8 cellular contexts compared by ENCODE assay signal in the genomic region with DNA sequence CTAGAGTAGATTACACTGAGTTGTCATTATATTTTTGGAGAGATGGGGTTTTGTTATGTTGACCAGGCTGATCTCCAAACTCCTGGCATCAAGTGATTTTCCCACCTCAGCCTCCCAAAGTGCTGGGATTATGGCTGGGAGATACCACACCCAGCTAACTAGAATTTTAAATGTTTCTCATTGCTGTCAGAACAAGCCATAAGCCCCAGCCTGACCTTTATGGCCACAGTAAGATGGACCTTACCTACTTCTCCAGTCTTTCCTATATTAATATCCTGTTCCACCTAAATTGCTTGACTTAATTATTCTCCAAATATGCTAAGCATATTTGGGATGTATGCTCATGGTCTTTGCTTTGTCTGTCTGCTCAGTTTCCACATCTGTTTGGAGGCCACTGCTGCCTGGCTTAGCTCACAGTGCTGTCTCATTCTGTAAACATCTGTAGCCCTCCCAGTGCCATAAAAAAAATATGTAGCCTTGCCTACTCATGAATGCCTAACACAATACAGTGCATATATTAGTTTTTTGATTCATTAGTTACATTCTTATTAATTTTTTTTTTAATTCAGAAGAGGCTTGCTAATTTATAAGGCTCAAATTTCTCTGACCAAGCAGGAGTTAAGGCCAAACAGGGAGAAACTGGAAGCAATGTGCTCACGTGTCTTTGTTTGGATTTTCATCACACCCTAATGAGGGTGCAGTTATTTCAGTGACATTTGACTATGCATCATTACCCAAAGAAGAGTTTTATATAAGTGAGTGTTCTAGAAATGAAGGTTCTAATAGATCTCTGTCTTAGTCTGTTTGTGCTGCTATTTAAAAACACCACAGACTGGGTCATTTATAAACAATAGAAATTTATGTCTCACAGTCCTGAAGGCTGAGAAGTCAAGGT. TPM values are rescaled to one million over a fixed set of nuclear protein-coding genes. Genes with fewer than 3 reads are reported as not detected.
DNase-seq lines count a peak whose midpoint lies in the region; ATAC-seq and TF ChIP-seq lines count a peak whose summit lies in the region.
"Had no signal": no experiment of that assay in that cellular context is flagged by ENCODE, and none has a peak within 500 bp of the region (broad histone marks: within the 10 kb centered on the region; RNA-seq: fewer than 3 reads in every experiment).

No MANE protein-coding gene starts in this region.

- H3K4me2 ChIP-seq in skeletal muscle satellite cell (ENCODE audit: low read length) = peak overlapping the region; percentile 56

- H3K36me3 ChIP-seq in gastroesophageal sphincter (no peaks in the 10 kb centered on the region), skeletal muscle satellite cell (ENCODE audit: insufficient read depth, low read length) (no peaks in the 10 kb centered on the region)

- no peak for TF ChIP-seq POLR2A in gastroesophageal sphincter (IDR thresholded peaks at IDR 0.05)

- peak; percentile 55 for ATAC-seq in gastroesophageal sphincter
- no peak for ATAC-seq in GM19467 (IDR thresholded peaks at IDR 0.05; ENCODE audit: unreplicated experiment)

- WGBS in gastroesophageal sphincter (ENCODE audit: low coverage in 1 of 2), 2 donors = 0 to 21% methylated on average over 1 of the region's 1 CpG

- H3K9me3 ChIP-seq in gastroesophageal sphincter (peaks cover 0 to 10% (median 0%) of the 10 kb centered on the region in 3 donors), skeletal muscle satellite cell (replicated peaks; ENCODE audit: low read length) (peaks cover 3% of the 10 kb centered on the region)

- H3K27me3 ChIP-seq in gastroesophageal sphincter (no peaks in the 10 kb centered on the region), skeletal muscle satellite cell (ENCODE audit: control insufficient read depth, insufficient read depth, low read length) (no peaks in the 10 kb centered on the region)

- peaks cover 0 to 29% (median 0%) of the 10 kb centered on the region in 3 donors for H3K4me1 ChIP-seq in gastroesophageal sphincter
- peaks cover 17% of the 10 kb centered on the region for H3K4me1 ChIP-seq in skeletal muscle satellite cell (ENCODE audit: control insufficient read depth, insufficient read depth, low read length)

- no peak for TF ChIP-seq EP300 in gastroesophageal sphincter (IDR thresholded peaks at IDR 0.05)

- H3K4me3 ChIP-seq in gastroesophageal sphincter (no peak overlapping the region), skeletal muscle satellite cell (ENCODE audit: low read length) (peak overlapping the region; percentile 22)

- H3K27ac ChIP-seq in gastroesophageal sphincter = peak overlapping the region in 3 of 4 donors; percentile 44 to 70 (median 47)

- peak overlapping the region; percentile 37 for H3K9ac ChIP-seq in skeletal muscle satellite cell (ENCODE audit: low read depth, low read length)

- peak; percentile 74 for DNase-seq in EL
- DNase-seq in SHP77 treated with DMSO at 0.1 percent for 48 hours (lab: John Stamatoyannopoulos, UW) = peak; percentile 16
- no peak for DNase-seq in germinal center (ENCODE audit: low spot score)
- no peak for DNase-seq in activated CD4-positive, alpha-beta T cell treated with anti-CD3 and anti-CD28 coated beads for 48 hours
- DNase-seq: endodermal cell had no signal

- no peak for TF ChIP-seq CTCF in gastroesophageal sphincter (IDR thresholded peaks at IDR 0.05)

RNA-seq across cellular contexts. Expression of a gene that starts 45.3 kb away (rescaled TPM):
- total RNA-seq in gastroesophageal sphincter = 10 to 100 TPM; 44.8 to 58.2 (median 49.4) TPM
- 45.2 and 58.8 TPM in 2 replicates for total RNA-seq in skeletal muscle satellite cell (2012; rRNA removed)

Comparison
In these comparisons a context has a peak if more than half of its experiments do, and no peak if none do; other contexts are left out.
1. DNase-seq: peak in EL (single experiment) and SHP77 treated with DMSO at 0.1 percent for 48 hours (single experiment); none in germinal center (single experiment) and activated CD4-positive, alpha-beta T cell treated with anti-CD3 and anti-CD28 coated beads for 48 hours (single experiment).